19 cellular contexts compared by ENCODE assay signal in genomic region chr4:143252478-143252877, GRCh38.
"Had no signal": no experiment of that assay in that cellular context is flagged by ENCODE, and none has a peak within 500 bp of the region (broad histone marks: within the 10 kb centered on the region; RNA-seq: fewer than 3 reads in every experiment).

No MANE protein-coding gene starts in this region.

- H3K4me3 ChIP-seq: colonic mucosa, lung, mucosa of descending colon, spleen, stomach, thoracic aorta, transverse colon had no signal

- H3K27ac Mint-ChIP-seq: endodermal cell; immature natural killer cell; naive thymus-derived CD8-positive, alpha-beta T cell had no signal

- FAIRE-seq: kidney had no signal

- H3K27ac ChIP-seq: colonic mucosa, neutrophil, spleen, stomach, thoracic aorta, transverse colon had no signal

- H3K4me1 ChIP-seq: colonic mucosa, spleen had no signal

- H3K36me3 Mint-ChIP-seq: immature natural killer cell; naive thymus-derived CD8-positive, alpha-beta T cell had no signal

- ATAC-seq: left ventricle myocardium superior; naive thymus-derived CD8-positive, alpha-beta T cell; sciatic nerve had no signal

- H3K36me3 ChIP-seq: colonic mucosa, neutrophil, spleen, stomach, thoracic aorta, transverse colon had no signal

- DNase-seq: colonic mucosa; dermis blood vessel endothelial cell; endodermal cell; immature natural killer cell; kidney; left colon; left ventricle myocardium superior; mucosa of descending colon; naive thymus-derived CD8-positive, alpha-beta T cell; spleen; stimulated activated CD4-positive, alpha-beta T cell treated with anti-CD3 and anti-CD28 coated beads, Interleukin-2, amount 100 ng/mL, for 24 hours; stimulated activated naive CD4-positive, alpha-beta T cell; stomach; substantia nigra; transverse colon had no signal

- H3K4me1 Mint-ChIP-seq: immature natural killer cell; naive thymus-derived CD8-positive, alpha-beta T cell had no signal

- H3K4me3 Mint-ChIP-seq: endodermal cell; immature natural killer cell; naive thymus-derived CD8-positive, alpha-beta T cell had no signal

- H3K9me3 Mint-ChIP-seq: endodermal cell; immature natural killer cell; naive thymus-derived CD8-positive, alpha-beta T cell had no signal

- H3K27me3 ChIP-seq: colonic mucosa, neutrophil, spleen, stomach, transverse colon had no signal

- H3K9me3 ChIP-seq: colonic mucosa, mucosa of descending colon, neutrophil, spleen, stomach, thoracic aorta, transverse colon had no signal
